Comparison of ENCODE assay signal across 8 cellular contexts in genomic region chr11:66289548-66290331, GRCh38. TPM values are rescaled to one million over a fixed set of nuclear protein-coding genes. Genes with fewer than 3 reads are reported as not detected.
A peak's percentile ranks its signal among the peaks of the same experiment; 100 is the strongest.
DNase-seq lines count a peak whose midpoint lies in the region; ATAC-seq, FAIRE-seq and TF ChIP-seq lines count a peak whose summit lies in the region.

No MANE protein-coding gene starts in this region.

- peaks cover 24% of the 10 kb centered on the region for H3K79me2 ChIP-seq in K562 (ENCODE audit: control insufficient read depth, insufficient read depth, low read length)

- H3K4me3 ChIP-seq in AG09309 (ENCODE audit: control insufficient read depth, low read depth, low read length): peak overlapping the region; percentile 88
- peak overlapping the region; percentile 84 for H3K4me3 ChIP-seq in K562

- ATAC-seq in GM19023 (IDR thresholded peaks at IDR 0.05; ENCODE audit: unreplicated experiment): peak; percentile 41
- ATAC-seq in HG03280 (IDR thresholded peaks at IDR 0.05; ENCODE audit: unreplicated experiment): peak; percentile 37
- ATAC-seq in K562: peak; percentile 71

- no peaks in the 10 kb centered on the region for H3K9me1 ChIP-seq in K562 (ENCODE audit: control insufficient read depth, insufficient read depth, low read length)

- no peaks in the 10 kb centered on the region for H3K27me3 ChIP-seq in K562 (ENCODE audit: control insufficient read depth in 2 of 2, insufficient read depth in 2 of 2, low read length in 2 of 2)

- BruUV-seq in K562 (replicated peaks; lab: Mats Ljungman, UMichigan): TSS peak; percentile 96

- CTCF ChIA-PET in K562 (lab: Yijun Ruan, JAX; ENCODE audit: low intra/inter-chr PET ratio): interaction anchor here (0.5 to 0.7 kb wide), 2 partner anchors 119 to 389 kb away, joined by 3 to 4 read pairs; no protein-coding TSS in a partner anchor

- TF ChIP-seq POLR2A in K562 (conservative IDR thresholded peaks at IDR 0.05): no peak

- FAIRE-seq in K562 (lab: Jason Lieb, UNC): no peak

- H2AFZ ChIP-seq in K562 (ENCODE audit: low read depth, low read length): peak overlapping the region; percentile 92

- peak overlapping the region; percentile 93 to 100 for H3K9ac ChIP-seq in K562 (ENCODE audit: insufficient read depth in 1 of 2, low read depth in 2 of 2, low read length in 2 of 2)

- POLR2A ChIA-PET in K562 (lab: Yijun Ruan, JAX): interaction anchor here (0.6 to 2.6 kb wide), 22 partner anchors 7 to 325 kb away, joined by 3 to 18 read pairs (median 4); partner anchors contain the start of genes B4GAT1, CNIH2, RAB1B and RIN1

- peak; percentile 33 for DNase-seq in AG09309 (ENCODE audit: low read depth)
- peak; percentile 64 for DNase-seq in T follicular helper cell (ENCODE audit: low read depth)
- DNase-seq in K562 (ENCODE audit: extremely low read depth in 1 of 4, low spot score in 3 of 4): peak; percentile 82 to 89 (median 84)
- peak; percentile 95 for DNase-seq in islet precursor cell
- peak; percentile 70 to 77 (median 72) for DNase-seq in stimulated activated CD4-positive, alpha-beta T cell treated with anti-CD3 and anti-CD28 coated beads, Interleukin-1b, Interleukin-23, amount 100 ng/mL, for 24 hours (ENCODE audit: low read depth in 4 of 4, low spot score in 1 of 4)
- no peak for DNase-seq in HCEC 1CT

- peaks cover 19 to 60% of the 10 kb centered on the region in 2 experiments for H3K4me1 ChIP-seq in K562 (replicated peaks in 1 of 2; ENCODE audit: control insufficient read depth in 2 of 2, insufficient read depth in 2 of 2, low read length in 2 of 2)

- peak overlapping the region; percentile 100 for H3K4me2 ChIP-seq in K562 (ENCODE audit: insufficient read depth, low read length)

- no peaks in the 10 kb centered on the region for H3K9me3 ChIP-seq in K562 (replicated peaks; ENCODE audit: control insufficient read depth, insufficient read depth, low read depth, low read length)

- intact Hi-C loops in K562 (cut with micrococcal nuclease): loop anchor here (2.0 kb wide), 1 partner anchor 67 kb away; no protein-coding TSS in a partner anchor

- no peak for TF ChIP-seq RAD21 in K562 (CRISPR knock-in tag; conservative IDR thresholded peaks at IDR 0.05 in 1 of 2, IDR thresholded peaks at IDR 0.05 in 1 of 2)

- WGBS in K562 (ENCODE audit: insufficient coverage, low coverage, missing lambda C conversion rate): 7% methylated on average over 34 of the region's 36 CpGs

- H3K27ac ChIP-seq in K562 (ENCODE audit: extremely low read depth, low read depth, low read length): peak overlapping the region; percentile 80

- no peak for TF ChIP-seq EP300 in K562 (IDR thresholded peaks at IDR 0.05; ENCODE audit: low read length)

- in situ Hi-C loops in K562 (cut with MboI): no loop called here

- TF ChIP-seq CTCF in AG09309 (IDR thresholded peaks at IDR 0.05; ENCODE audit: control insufficient read depth, insufficient read depth, low read depth, low read length, missing control alignments) (no peak), K562 (IDR thresholded peaks at IDR 0.05 in 2 of 3, conservative IDR thresholded peaks at IDR 0.05 in 1 of 3; ENCODE audit: insufficient read depth in 2 of 3, low read depth in 1 of 3, low read length in 3 of 3) (no peak)

- 0 out of 2 replicates have a peak, but pooled peaks cover 8% of the 10 kb centered on the region for H4K20me1 ChIP-seq in K562 (replicated peaks; ENCODE audit: control insufficient read depth, insufficient read depth, low read length)

- peaks cover 28% of the 10 kb centered on the region; the same call in 2 of the 3 replicates for H3K36me3 ChIP-seq in K562 (ENCODE audit: control insufficient read depth, insufficient read depth, low read length)

RNA-seq across cellular contexts. Expression of gene YIF1A, which starts 0.8 kb away (rescaled TPM):
- 49.3 and 178 TPM in 2 replicates for total RNA-seq in K562 (2011; cell fraction: chromatin; rRNA removed; ENCODE audit: low replicate concordance)
- 331 and 338 TPM in 2 replicates for total RNA-seq in K562 (2011; cell fraction: nucleolus; rRNA removed)
- total RNA-seq in K562 (2011; cell fraction: nucleoplasm; rRNA removed): 162 and 163 TPM in 2 replicates
- total RNA-seq in K562 (2014; rRNA removed) (121 and 158 TPM in 2 replicates), K562 (2014; rRNA removed; fragmentation: Illumina TruSeq; extraction: Trizol) (29.4 and 39.3 TPM in 2 replicates), K562 (2015; rRNA removed; fragmentation: Illumina TruSeq; extraction: Trizol) (44.8 and 51.6 TPM in 2 replicates), K562 (2021) (108 and 120 TPM in 2 replicates)
- polyA plus RNA-seq in K562 (2011; rRNA removed) (77.2 and 108 TPM in 2 replicates), K562 (2014; fragmentation: Illumina TruSeq; extraction: Trizol) (111 and 119 TPM in 2 replicates), K562 (2014; fragmentation: Nextera tagmentation; extraction: Ambion mirVana) (10 to 100 TPM in 1 of 2 experiments, 1 to 10 TPM in 1; 8.6 to 33.6 TPM), K562 (2014; rRNA removed) (83.6 and 96.7 TPM in 2 replicates)
- polyA plus RNA-seq in K562 (2011; cell fraction: cytosol; rRNA removed): 234 and 367 TPM in 2 replicates
- polyA plus RNA-seq in K562 (2011; cell fraction: nucleus; rRNA removed): 162 and 217 TPM in 2 replicates
- polyA plus RNA-seq in K562 (2012): 106 and 144 TPM in 2 replicates
- polyA minus RNA-seq in K562 (2011; rRNA and poly(A)+ RNA removed): 84.7 and 117 TPM in 2 replicates
- 120 and 144 TPM in 2 replicates for polyA minus RNA-seq in K562 (2011; cell fraction: cytosol; rRNA and poly(A)+ RNA removed)
- polyA minus RNA-seq in K562 (2011; cell fraction: nucleus; rRNA and poly(A)+ RNA removed): 46.6 and 57.5 TPM in 2 replicates

RNA-seq across cellular contexts. Expression of gene TMEM151A, which starts 2.0 kb away (rescaled TPM):
- not detected in 2 replicates for total RNA-seq in K562 (2011; cell fraction: chromatin; rRNA removed; ENCODE audit: low replicate concordance)
- not detected in 2 replicates for total RNA-seq in K562 (2011; cell fraction: nucleolus; rRNA removed)
- total RNA-seq in K562 (2011; cell fraction: nucleoplasm; rRNA removed): not detected in 2 replicates
- not detected in 2 replicates for total RNA-seq in K562 (2014; rRNA removed)
- not detected in 2 replicates for total RNA-seq in K562 (2014; rRNA removed; fragmentation: Illumina TruSeq; extraction: Trizol)
- not detected in 2 replicates for total RNA-seq in K562 (2015; rRNA removed; fragmentation: Illumina TruSeq; extraction: Trizol)
- not detected in 2 replicates for total RNA-seq in K562 (2021)
- not detected in 2 replicates for polyA plus RNA-seq in K562 (2011; rRNA removed)
- 0.01 TPM in 1 of 2 replicates, not detected in the other for polyA plus RNA-seq in K562 (2011; cell fraction: cytosol; rRNA removed)
- not detected in 2 replicates for polyA plus RNA-seq in K562 (2011; cell fraction: nucleus; rRNA removed)
- not detected in 2 replicates for polyA plus RNA-seq in K562 (2012)
- not detected in 2 replicates for polyA plus RNA-seq in K562 (2014; fragmentation: Illumina TruSeq; extraction: Trizol)
- polyA plus RNA-seq in K562 (2014; fragmentation: Nextera tagmentation; extraction: Ambion mirVana): not detected
- polyA plus RNA-seq in K562 (2014; rRNA removed): not detected in 2 replicates
- polyA minus RNA-seq in K562 (2011; rRNA and poly(A)+ RNA removed): not detected in 2 replicates
- polyA minus RNA-seq in K562 (2011; cell fraction: cytosol; rRNA and poly(A)+ RNA removed): not detected in 2 replicates
- 0.13 TPM in 1 of 2 replicates, not detected in the other for polyA minus RNA-seq in K562 (2011; cell fraction: nucleus; rRNA and poly(A)+ RNA removed)

RNA-seq across cellular contexts. Expression of gene CNIH2, which starts 11.8 kb away (rescaled TPM):
- 0.92 and 2.0 TPM in 2 replicates for total RNA-seq in K562 (2011; cell fraction: chromatin; rRNA removed; ENCODE audit: low replicate concordance)
- total RNA-seq in K562 (2011; cell fraction: nucleolus; rRNA removed): 0.92 and 1.7 TPM in 2 replicates
- 0.95 and 1.2 TPM in 2 replicates for total RNA-seq in K562 (2011; cell fraction: nucleoplasm; rRNA removed)
- total RNA-seq in K562 (2014; rRNA removed): 0.61 TPM in 1 of 2 replicates, not detected in the other
- not detected in 2 replicates for total RNA-seq in K562 (2014; rRNA removed; fragmentation: Illumina TruSeq; extraction: Trizol)
- total RNA-seq in K562 (2015; rRNA removed; fragmentation: Illumina TruSeq; extraction: Trizol): 0.11 and 0.40 TPM in 2 replicates
- 0.89 and 1.1 TPM in 2 replicates for total RNA-seq in K562 (2021)
- 0.26 and 0.30 TPM in 2 replicates for polyA plus RNA-seq in K562 (2011; rRNA removed)
- 0.52 and 0.69 TPM in 2 replicates for polyA plus RNA-seq in K562 (2011; cell fraction: cytosol; rRNA removed)
- polyA plus RNA-seq in K562 (2011; cell fraction: nucleus; rRNA removed): 1.1 and 1.7 TPM in 2 replicates
- 0.52 and 0.57 TPM in 2 replicates for polyA plus RNA-seq in K562 (2012)
- 0.36 and 0.65 TPM in 2 replicates for polyA plus RNA-seq in K562 (2014; fragmentation: Illumina TruSeq; extraction: Trizol)
- polyA plus RNA-seq in K562 (2014; fragmentation: Nextera tagmentation; extraction: Ambion mirVana): not detected
- polyA plus RNA-seq in K562 (2014; rRNA removed): 0.27 and 0.55 TPM in 2 replicates
- not detected in 2 replicates for polyA minus RNA-seq in K562 (2011; rRNA and poly(A)+ RNA removed)
- not detected in 2 replicates for polyA minus RNA-seq in K562 (2011; cell fraction: cytosol; rRNA and poly(A)+ RNA removed)
- 0.13 TPM in 1 of 2 replicates, not detected in the other for polyA minus RNA-seq in K562 (2011; cell fraction: nucleus; rRNA and poly(A)+ RNA removed)

RNA-seq across cellular contexts. Expression of gene RAB1B, which starts 21.3 kb away (rescaled TPM):
- total RNA-seq in K562 (2011; cell fraction: chromatin; rRNA removed; ENCODE audit: low replicate concordance): 13.9 and 38.2 TPM in 2 replicates
- 41.5 and 42.0 TPM in 2 replicates for total RNA-seq in K562 (2011; cell fraction: nucleolus; rRNA removed)
- 31.3 and 34.9 TPM in 2 replicates for total RNA-seq in K562 (2011; cell fraction: nucleoplasm; rRNA removed)
- total RNA-seq in K562 (2014; rRNA removed) (102 and 135 TPM in 2 replicates), K562 (2014; rRNA removed; fragmentation: Illumina TruSeq; extraction: Trizol) (29.3 and 43.7 TPM in 2 replicates), K562 (2015; rRNA removed; fragmentation: Illumina TruSeq; extraction: Trizol) (83.8 and 85.1 TPM in 2 replicates), K562 (2021) (135 and 139 TPM in 2 replicates)
- polyA plus RNA-seq in K562 (2011; rRNA removed) (98.6 and 129 TPM in 2 replicates), K562 (2014; fragmentation: Illumina TruSeq; extraction: Trizol) (140 and 182 TPM in 2 replicates), K562 (2014; fragmentation: Nextera tagmentation; extraction: Ambion mirVana) (10 to 100 TPM in 1 of 2 experiments, 1 to 10 TPM in 1; 5.6 to 16.0 TPM), K562 (2014; rRNA removed) (135 and 146 TPM in 2 replicates)
- polyA plus RNA-seq in K562 (2011; cell fraction: cytosol; rRNA removed): 213 and 403 TPM in 2 replicates
- 62.4 and 74.2 TPM in 2 replicates for polyA plus RNA-seq in K562 (2011; cell fraction: nucleus; rRNA removed)
- 127 and 138 TPM in 2 replicates for polyA plus RNA-seq in K562 (2012)
- 57.1 and 92.7 TPM in 2 replicates for polyA minus RNA-seq in K562 (2011; rRNA and poly(A)+ RNA removed)
- 94.6 and 97.2 TPM in 2 replicates for polyA minus RNA-seq in K562 (2011; cell fraction: cytosol; rRNA and poly(A)+ RNA removed)
- polyA minus RNA-seq in K562 (2011; cell fraction: nucleus; rRNA and poly(A)+ RNA removed): 10.4 and 16.3 TPM in 2 replicates

RNA-seq across cellular contexts. Expression of gene CD248, which starts 27.1 kb away (rescaled TPM):
- total RNA-seq in K562 (2011; cell fraction: chromatin; rRNA removed; ENCODE audit: low replicate concordance): not detected in 2 replicates
- total RNA-seq in K562 (2011; cell fraction: nucleolus; rRNA removed): not detected in 2 replicates
- not detected in 2 replicates for total RNA-seq in K562 (2011; cell fraction: nucleoplasm; rRNA removed)
- total RNA-seq in K562 (2014; rRNA removed) (not detected in 2 replicates), K562 (2014; rRNA removed; fragmentation: Illumina TruSeq; extraction: Trizol) (not detected in 2 replicates), K562 (2015; rRNA removed; fragmentation: Illumina TruSeq; extraction: Trizol) (not detected in 2 replicates), K562 (2021) (0.09 and 0.20 TPM in 2 replicates)
- polyA plus RNA-seq in K562 (2011; rRNA removed) (not detected in 2 replicates), K562 (2014; fragmentation: Illumina TruSeq; extraction: Trizol) (not detected in 2 replicates), K562 (2014; fragmentation: Nextera tagmentation; extraction: Ambion mirVana) (not detected), K562 (2014; rRNA removed) (not detected in 2 replicates)
- not detected in 2 replicates for polyA plus RNA-seq in K562 (2011; cell fraction: cytosol; rRNA removed)
- not detected in 2 replicates for polyA plus RNA-seq in K562 (2011; cell fraction: nucleus; rRNA removed)
- polyA plus RNA-seq in K562 (2012): 0.04 TPM in 1 of 2 replicates, not detected in the other
- polyA minus RNA-seq in K562 (2011; rRNA and poly(A)+ RNA removed): not detected in 2 replicates
- polyA minus RNA-seq in K562 (2011; cell fraction: cytosol; rRNA and poly(A)+ RNA removed): not detected in 2 replicates
- polyA minus RNA-seq in K562 (2011; cell fraction: nucleus; rRNA and poly(A)+ RNA removed): not detected in 2 replicates
